ENCODE assay signal across 14 cellular contexts in genomic region chr12:118397693-118398440, GRCh38.
"Had no signal": no experiment of that assay in that cellular context is flagged by ENCODE, and none has a peak within 500 bp of the region (broad histone marks: within the 10 kb centered on the region; RNA-seq: fewer than 3 reads in every experiment).

No MANE protein-coding gene starts in this region.

- DNase-seq: activated CD4-positive, alpha-beta T cell treated with anti-CD3 and anti-CD28 coated beads for 4 hours; activated CD8-positive, alpha-beta T cell treated with anti-CD3 and anti-CD28 coated beads for 36 hours; activated gamma-delta T cell; activated T-cell treated with anti-CD3 and anti-CD28 coated beads, Interleukin-2, amount 50 U/mL, for 72 hours; effector memory CD8-positive, alpha-beta T cell; hippocampal formation; psoas muscle; stimulated activated CD4-positive, alpha-beta T cell treated with anti-CD3 and anti-CD28 coated beads, Interleukin-1b, Interleukin-23, amount 100 ng/mL, for 48 hours; stimulated activated naive CD8-positive, alpha-beta T cell treated with anti-CD3 and anti-CD28 coated beads, Interleukin-15, amount 100 ng/mL, for 72 hours had no signal

- H3K27me3 Mint-ChIP-seq: activated CD8-positive, alpha-beta T cell treated with anti-CD3 and anti-CD28 coated beads for 36 hours; activated naive CD8-positive, alpha-beta T cell; brain; central memory CD8-positive, alpha-beta T cell; effector memory CD8-positive, alpha-beta T cell; stimulated activated naive CD8-positive, alpha-beta T cell treated with anti-CD3 and anti-CD28 coated beads, Interleukin-15, amount 100 ng/mL, for 72 hours had no signal

- ATAC-seq: activated CD8-positive, alpha-beta T cell treated with anti-CD3 and anti-CD28 coated beads for 36 hours; activated T-cell treated with anti-CD3 and anti-CD28 coated beads, Interleukin-2, amount 50 U/mL, for 72 hours; effector memory CD8-positive, alpha-beta T cell; psoas muscle; stimulated activated naive CD8-positive, alpha-beta T cell treated with anti-CD3 and anti-CD28 coated beads, Interleukin-15, amount 100 ng/mL, for 72 hours; WTC11 had no signal

- H3K9me3 Mint-ChIP-seq: activated CD8-positive, alpha-beta T cell treated with anti-CD3 and anti-CD28 coated beads for 36 hours; activated T-cell treated with anti-CD3 and anti-CD28 coated beads, Interleukin-2, amount 50 U/mL, for 72 hours; brain; central memory CD8-positive, alpha-beta T cell; effector memory CD8-positive, alpha-beta T cell; stimulated activated naive CD8-positive, alpha-beta T cell treated with anti-CD3 and anti-CD28 coated beads, Interleukin-15, amount 100 ng/mL, for 72 hours; WTC11 had no signal

- H3K4me3 ChIP-seq: psoas muscle had no signal

- H3K27ac Mint-ChIP-seq: activated CD8-positive, alpha-beta T cell treated with anti-CD3 and anti-CD28 coated beads for 36 hours; activated T-cell treated with anti-CD3 and anti-CD28 coated beads, Interleukin-2, amount 50 U/mL, for 72 hours; WTC11 had no signal

- H3K27ac ChIP-seq: epithelial cell of prostate, psoas muscle had no signal

- H3K9me3 ChIP-seq: psoas muscle had no signal

- H3K4me1 Mint-ChIP-seq: brain; central memory CD8-positive, alpha-beta T cell; stimulated activated naive CD8-positive, alpha-beta T cell treated with anti-CD3 and anti-CD28 coated beads, Interleukin-15, amount 100 ng/mL, for 72 hours; WTC11 had no signal

- H3K4me3 Mint-ChIP-seq: activated CD8-positive, alpha-beta T cell treated with anti-CD3 and anti-CD28 coated beads for 36 hours; activated naive CD8-positive, alpha-beta T cell; activated T-cell treated with anti-CD3 and anti-CD28 coated beads, Interleukin-2, amount 50 U/mL, for 72 hours; brain; central memory CD8-positive, alpha-beta T cell; effector memory CD8-positive, alpha-beta T cell; stimulated activated naive CD8-positive, alpha-beta T cell treated with anti-CD3 and anti-CD28 coated beads, Interleukin-15, amount 100 ng/mL, for 72 hours; WTC11 had no signal
